ENCODE assay signal across 1 cellular context in the genomic region with DNA sequence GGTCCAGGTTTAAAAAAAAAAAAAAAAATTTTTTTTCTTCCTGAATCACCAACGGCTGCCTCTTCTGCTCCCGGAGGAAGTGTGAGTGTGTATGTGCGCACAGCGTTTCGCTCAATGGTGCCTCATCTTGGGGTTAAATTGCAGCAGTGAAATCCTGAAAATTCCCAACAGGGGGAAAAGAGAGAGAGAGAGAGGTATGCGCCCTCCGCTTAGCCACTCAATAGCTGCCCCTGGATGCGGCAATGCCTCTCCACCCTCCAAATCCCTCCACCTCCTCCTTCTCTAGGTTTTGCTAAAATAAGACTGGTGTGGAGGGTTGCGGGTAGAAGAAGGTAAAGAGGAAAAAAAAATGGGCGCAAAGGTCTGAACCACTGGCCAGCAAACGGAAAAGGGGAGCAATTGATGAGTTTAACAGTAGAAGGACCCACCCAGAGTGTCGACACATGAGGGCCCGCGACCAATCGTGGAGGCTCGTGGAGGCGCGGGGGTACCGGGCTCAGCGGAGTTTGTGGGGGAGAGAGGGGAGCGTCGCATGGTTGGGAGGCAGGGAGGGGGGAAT.
TF ChIP-seq lines count a peak whose summit lies in the region.

No MANE protein-coding gene starts in this region.

TF ChIP-seq in GM23338, 12 proteins besides CTCF, POLR2A, EP300 and RAD21 (continued from another document):
- TF ChIP-seq, protein P1, sequence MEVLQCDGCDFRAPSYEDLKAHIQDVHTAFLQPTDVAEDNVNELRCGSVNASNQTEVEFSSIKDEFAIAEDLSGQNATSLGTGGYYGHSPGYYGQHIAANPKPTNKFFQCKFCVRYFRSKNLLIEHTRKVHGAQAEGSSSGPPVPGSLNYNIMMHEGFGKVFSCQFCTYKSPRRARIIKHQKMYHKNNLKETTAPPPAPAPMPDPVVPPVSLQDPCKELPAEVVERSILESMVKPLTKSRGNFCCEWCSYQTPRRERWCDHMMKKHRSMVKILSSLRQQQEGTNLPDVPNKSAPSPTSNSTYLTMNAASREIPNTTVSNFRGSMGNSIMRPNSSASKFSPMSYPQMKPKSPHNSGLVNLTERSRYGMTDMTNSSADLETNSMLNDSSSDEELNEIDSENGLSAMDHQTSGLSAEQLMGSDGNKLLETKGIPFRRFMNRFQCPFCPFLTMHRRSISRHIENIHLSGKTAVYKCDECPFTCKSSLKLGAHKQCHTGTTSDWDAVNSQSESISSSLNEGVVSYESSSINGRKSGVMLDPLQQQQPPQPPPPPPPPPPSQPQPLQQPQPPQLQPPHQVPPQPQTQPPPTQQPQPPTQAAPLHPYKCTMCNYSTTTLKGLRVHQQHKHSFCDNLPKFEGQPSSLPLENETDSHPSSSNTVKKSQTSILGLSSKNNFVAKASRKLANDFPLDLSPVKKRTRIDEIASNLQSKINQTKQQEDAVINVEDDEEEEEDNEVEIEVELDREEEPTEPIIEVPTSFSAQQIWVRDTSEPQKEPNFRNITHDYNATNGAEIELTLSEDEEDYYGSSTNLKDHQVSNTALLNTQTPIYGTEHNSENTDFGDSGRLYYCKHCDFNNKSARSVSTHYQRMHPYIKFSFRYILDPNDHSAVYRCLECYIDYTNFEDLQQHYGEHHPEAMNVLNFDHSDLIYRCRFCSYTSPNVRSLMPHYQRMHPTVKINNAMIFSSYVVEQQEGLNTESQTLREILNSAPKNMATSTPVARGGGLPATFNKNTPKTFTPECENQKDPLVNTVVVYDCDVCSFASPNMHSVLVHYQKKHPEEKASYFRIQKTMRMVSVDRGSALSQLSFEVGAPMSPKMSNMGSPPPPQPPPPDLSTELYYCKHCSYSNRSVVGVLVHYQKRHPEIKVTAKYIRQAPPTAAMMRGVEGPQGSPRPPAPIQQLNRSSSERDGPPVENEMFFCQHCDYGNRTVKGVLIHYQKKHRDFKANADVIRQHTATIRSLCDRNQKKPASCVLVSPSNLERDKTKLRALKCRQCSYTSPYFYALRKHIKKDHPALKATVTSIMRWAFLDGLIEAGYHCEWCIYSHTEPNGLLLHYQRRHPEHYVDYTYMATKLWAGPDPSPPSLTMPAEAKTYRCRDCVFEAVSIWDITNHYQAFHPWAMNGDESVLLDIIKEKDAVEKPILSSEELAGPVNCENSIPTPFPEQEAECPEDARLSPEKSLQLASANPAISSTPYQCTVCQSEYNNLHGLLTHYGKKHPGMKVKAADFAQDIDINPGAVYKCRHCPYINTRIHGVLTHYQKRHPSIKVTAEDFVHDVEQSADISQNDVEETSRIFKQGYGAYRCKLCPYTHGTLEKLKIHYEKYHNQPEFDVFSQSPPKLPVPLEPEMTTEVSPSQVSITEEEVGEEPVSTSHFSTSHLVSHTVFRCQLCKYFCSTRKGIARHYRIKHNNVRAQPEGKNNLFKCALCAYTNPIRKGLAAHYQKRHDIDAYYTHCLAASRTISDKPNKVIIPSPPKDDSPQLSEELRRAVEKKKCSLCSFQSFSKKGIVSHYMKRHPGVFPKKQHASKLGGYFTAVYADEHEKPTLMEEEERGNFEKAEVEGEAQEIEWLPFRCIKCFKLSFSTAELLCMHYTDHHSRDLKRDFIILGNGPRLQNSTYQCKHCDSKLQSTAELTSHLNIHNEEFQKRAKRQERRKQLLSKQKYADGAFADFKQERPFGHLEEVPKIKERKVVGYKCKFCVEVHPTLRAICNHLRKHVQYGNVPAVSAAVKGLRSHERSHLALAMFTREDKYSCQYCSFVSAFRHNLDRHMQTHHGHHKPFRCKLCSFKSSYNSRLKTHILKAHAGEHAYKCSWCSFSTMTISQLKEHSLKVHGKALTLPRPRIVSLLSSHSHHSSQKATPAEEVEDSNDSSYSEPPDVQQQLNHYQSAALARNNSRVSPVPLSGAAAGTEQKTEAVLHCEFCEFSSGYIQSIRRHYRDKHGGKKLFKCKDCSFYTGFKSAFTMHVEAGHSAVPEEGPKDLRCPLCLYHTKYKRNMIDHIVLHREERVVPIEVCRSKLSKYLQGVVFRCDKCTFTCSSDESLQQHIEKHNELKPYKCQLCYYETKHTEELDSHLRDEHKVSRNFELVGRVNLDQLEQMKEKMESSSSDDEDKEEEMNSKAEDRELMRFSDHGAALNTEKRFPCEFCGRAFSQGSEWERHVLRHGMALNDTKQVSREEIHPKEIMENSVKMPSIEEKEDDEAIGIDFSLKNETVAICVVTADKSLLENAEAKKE (CRISPR knock-in tag; IDR thresholded peaks at IDR 0.05) = no peak
- no peak for TF ChIP-seq ZNF331 (CRISPR knock-in tag; IDR thresholded peaks at IDR 0.05; ENCODE audit: low read depth)
- TF ChIP-seq CREB1 (CRISPR knock-in tag; IDR thresholded peaks at IDR 0.05; ENCODE audit: low read depth) = no peak
- 0 out of 2 replicates have a peak, but pooled peaks have one; percentile 32 for TF ChIP-seq POLR2AphosphoS5 (IDR thresholded peaks at IDR 0.05; ENCODE audit: low read depth)
